In the genomic region with DNA sequence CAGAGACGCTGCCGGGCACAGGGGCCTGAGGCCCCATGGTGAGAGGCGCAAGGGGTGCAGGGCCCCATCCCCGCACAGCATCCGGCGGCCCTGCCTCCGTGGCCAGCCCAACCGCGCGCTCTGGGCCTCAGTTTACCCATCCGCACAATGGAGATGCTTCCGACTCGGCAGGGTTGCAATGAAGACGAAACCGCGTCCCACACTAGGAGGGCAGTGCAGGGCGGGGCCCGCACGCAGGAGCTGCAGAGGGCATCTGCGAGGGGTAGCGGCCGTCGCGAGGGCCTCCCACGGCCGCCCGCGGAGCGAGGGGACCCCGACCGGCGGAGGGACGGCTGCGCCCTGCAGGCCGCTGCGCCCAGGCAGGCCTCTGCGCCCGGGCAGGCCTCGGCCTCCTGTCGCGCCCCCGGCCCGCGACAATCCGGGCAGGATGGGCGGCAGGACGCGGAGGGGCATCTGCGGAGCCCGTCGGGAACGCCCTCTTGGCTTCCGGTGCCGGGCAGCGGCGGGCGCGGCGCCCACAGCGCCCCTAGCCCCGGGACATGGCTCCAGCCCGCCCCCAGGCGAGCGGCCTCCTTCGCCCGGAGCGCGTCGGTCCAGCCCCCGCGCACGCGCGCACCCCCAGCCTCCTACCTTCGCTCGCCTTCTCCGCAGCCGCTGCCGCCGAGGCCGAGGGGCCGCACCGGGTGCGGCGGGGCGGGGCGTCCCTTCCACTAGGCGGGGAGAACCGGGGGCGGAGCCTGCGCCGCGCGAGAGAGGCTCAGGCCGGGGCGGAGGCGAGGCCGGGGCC, we compare ENCODE assay signal across 1 cellular context.
TF ChIP-seq lines count a peak whose summit lies in the region.

No MANE protein-coding gene starts in this region.

TF ChIP-seq in HepG2, 621 proteins besides CTCF, POLR2A, EP300 and RAD21 (continued from another document and continues in another):
- TF ChIP-seq, protein P1, sequence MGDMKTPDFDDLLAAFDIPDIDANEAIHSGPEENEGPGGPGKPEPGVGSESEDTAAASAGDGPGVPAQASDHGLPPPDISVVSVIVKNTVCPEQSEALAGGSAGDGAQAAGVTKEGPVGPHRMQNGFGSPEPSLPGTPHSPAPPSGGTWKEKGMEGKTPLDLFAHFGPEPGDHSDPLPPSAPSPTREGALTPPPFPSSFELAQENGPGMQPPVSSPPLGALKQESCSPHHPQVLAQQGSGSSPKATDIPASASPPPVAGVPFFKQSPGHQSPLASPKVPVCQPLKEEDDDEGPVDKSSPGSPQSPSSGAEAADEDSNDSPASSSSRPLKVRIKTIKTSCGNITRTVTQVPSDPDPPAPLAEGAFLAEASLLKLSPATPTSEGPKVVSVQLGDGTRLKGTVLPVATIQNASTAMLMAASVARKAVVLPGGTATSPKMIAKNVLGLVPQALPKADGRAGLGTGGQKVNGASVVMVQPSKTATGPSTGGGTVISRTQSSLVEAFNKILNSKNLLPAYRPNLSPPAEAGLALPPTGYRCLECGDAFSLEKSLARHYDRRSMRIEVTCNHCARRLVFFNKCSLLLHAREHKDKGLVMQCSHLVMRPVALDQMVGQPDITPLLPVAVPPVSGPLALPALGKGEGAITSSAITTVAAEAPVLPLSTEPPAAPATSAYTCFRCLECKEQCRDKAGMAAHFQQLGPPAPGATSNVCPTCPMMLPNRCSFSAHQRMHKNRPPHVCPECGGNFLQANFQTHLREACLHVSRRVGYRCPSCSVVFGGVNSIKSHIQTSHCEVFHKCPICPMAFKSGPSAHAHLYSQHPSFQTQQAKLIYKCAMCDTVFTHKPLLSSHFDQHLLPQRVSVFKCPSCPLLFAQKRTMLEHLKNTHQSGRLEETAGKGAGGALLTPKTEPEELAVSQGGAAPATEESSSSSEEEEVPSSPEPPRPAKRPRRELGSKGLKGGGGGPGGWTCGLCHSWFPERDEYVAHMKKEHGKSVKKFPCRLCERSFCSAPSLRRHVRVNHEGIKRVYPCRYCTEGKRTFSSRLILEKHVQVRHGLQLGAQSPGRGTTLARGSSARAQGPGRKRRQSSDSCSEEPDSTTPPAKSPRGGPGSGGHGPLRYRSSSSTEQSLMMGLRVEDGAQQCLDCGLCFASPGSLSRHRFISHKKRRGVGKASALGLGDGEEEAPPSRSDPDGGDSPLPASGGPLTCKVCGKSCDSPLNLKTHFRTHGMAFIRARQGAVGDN (CRISPR knock-in tag; IDR thresholded peaks at IDR 0.05) = peak; percentile 81
- 0 out of 2 replicates have a peak, but pooled peaks have one; percentile 6 for TF ChIP-seq GATA4 (IDR thresholded peaks at IDR 0.05; ENCODE audit: borderline replicate concordance, low read depth)
- peak; percentile 79 for TF ChIP-seq ATF7-NPFF (CRISPR knock-in tag; IDR thresholded peaks at IDR 0.05; ENCODE audit: low read depth)
- no peak for TF ChIP-seq BCL6 (CRISPR knock-in tag; IDR thresholded peaks at IDR 0.05)
- TF ChIP-seq, protein P2, sequence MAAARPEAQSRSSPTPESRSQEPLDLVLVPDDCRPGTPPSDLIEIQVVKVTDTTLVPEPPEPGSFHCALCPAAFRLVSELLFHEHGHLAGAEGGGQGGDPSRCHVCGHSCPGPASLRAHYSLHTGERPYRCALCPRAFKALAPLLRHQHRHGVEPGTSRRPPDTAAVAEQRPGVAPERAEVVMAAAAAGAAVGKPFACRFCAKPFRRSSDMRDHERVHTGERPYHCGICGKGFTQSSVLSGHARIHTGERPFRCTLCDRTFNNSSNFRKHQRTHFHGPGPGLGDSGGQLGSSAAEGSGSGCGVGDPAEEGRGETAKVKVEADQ (CRISPR knock-in tag; IDR thresholded peaks at IDR 0.05; ENCODE audit: borderline replicate concordance) = peak; percentile 87; the same call in 1 of the 2 replicates
- TF ChIP-seq ZNF563 (CRISPR knock-in tag; IDR thresholded peaks at IDR 0.05) = peak; percentile 73
- TF ChIP-seq ZNF83 (CRISPR knock-in tag; IDR thresholded peaks at IDR 0.05; ENCODE audit: borderline replicate concordance) = no peak
- TF ChIP-seq, protein P3, sequence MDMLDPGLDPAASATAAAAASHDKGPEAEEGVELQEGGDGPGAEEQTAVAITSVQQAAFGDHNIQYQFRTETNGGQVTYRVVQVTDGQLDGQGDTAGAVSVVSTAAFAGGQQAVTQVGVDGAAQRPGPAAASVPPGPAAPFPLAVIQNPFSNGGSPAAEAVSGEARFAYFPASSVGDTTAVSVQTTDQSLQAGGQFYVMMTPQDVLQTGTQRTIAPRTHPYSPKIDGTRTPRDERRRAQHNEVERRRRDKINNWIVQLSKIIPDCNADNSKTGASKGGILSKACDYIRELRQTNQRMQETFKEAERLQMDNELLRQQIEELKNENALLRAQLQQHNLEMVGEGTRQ (IDR thresholded peaks at IDR 0.05; ENCODE audit: low read depth, low read length) = no peak
- TF ChIP-seq, protein P3 (CRISPR knock-in tag; IDR thresholded peaks at IDR 0.05; ENCODE audit: borderline replicate concordance) = no peak
- no peak for TF ChIP-seq HOXD1 (CRISPR knock-in tag; IDR thresholded peaks at IDR 0.05)
- TF ChIP-seq, protein P4, sequence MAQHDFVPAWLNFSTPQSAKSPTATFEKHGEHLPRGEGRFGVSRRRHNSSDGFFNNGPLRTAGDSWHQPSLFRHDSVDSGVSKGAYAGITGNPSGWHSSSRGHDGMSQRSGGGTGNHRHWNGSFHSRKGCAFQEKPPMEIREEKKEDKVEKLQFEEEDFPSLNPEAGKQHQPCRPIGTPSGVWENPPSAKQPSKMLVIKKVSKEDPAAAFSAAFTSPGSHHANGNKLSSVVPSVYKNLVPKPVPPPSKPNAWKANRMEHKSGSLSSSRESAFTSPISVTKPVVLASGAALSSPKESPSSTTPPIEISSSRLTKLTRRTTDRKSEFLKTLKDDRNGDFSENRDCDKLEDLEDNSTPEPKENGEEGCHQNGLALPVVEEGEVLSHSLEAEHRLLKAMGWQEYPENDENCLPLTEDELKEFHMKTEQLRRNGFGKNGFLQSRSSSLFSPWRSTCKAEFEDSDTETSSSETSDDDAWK (CRISPR knock-in tag; IDR thresholded peaks at IDR 0.05) = no peak
- TF ChIP-seq SUZ12 (IDR thresholded peaks at IDR 0.05; ENCODE audit: low read depth, low read length) = no peak
- TF ChIP-seq, protein P5, sequence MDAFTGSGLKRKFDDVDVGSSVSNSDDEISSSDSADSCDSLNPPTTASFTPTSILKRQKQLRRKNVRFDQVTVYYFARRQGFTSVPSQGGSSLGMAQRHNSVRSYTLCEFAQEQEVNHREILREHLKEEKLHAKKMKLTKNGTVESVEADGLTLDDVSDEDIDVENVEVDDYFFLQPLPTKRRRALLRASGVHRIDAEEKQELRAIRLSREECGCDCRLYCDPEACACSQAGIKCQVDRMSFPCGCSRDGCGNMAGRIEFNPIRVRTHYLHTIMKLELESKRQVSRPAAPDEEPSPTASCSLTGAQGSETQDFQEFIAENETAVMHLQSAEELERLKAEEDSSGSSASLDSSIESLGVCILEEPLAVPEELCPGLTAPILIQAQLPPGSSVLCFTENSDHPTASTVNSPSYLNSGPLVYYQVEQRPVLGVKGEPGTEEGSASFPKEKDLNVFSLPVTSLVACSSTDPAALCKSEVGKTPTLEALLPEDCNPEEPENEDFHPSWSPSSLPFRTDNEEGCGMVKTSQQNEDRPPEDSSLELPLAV (CRISPR knock-in tag; conservative IDR thresholded peaks at IDR 0.05; ENCODE audit: low read depth) = no peak
- TF ChIP-seq SP140L (CRISPR knock-in tag; IDR thresholded peaks at IDR 0.05; ENCODE audit: borderline replicate concordance) = no peak
- peak; percentile 31; the same call in 1 of the 2 replicates for TF ChIP-seq SP5 (CRISPR knock-in tag; IDR thresholded peaks at IDR 0.05; ENCODE audit: borderline replicate concordance, low read depth)
- TF ChIP-seq MED8 (CRISPR knock-in tag; IDR thresholded peaks at IDR 0.05; ENCODE audit: insufficient replicate concordance) = no peak
- no peak for TF ChIP-seq ZNF780A (CRISPR knock-in tag; IDR thresholded peaks at IDR 0.05)
- no peak for TF ChIP-seq ZC3H13 (CRISPR knock-in tag; IDR thresholded peaks at IDR 0.05)
- TF ChIP-seq SOX5 (CRISPR knock-in tag; IDR thresholded peaks at IDR 0.05; ENCODE audit: borderline replicate concordance) = no peak
- no peak for TF ChIP-seq ZNF264 (CRISPR knock-in tag; IDR thresholded peaks at IDR 0.05)
- TF ChIP-seq, protein P6, sequence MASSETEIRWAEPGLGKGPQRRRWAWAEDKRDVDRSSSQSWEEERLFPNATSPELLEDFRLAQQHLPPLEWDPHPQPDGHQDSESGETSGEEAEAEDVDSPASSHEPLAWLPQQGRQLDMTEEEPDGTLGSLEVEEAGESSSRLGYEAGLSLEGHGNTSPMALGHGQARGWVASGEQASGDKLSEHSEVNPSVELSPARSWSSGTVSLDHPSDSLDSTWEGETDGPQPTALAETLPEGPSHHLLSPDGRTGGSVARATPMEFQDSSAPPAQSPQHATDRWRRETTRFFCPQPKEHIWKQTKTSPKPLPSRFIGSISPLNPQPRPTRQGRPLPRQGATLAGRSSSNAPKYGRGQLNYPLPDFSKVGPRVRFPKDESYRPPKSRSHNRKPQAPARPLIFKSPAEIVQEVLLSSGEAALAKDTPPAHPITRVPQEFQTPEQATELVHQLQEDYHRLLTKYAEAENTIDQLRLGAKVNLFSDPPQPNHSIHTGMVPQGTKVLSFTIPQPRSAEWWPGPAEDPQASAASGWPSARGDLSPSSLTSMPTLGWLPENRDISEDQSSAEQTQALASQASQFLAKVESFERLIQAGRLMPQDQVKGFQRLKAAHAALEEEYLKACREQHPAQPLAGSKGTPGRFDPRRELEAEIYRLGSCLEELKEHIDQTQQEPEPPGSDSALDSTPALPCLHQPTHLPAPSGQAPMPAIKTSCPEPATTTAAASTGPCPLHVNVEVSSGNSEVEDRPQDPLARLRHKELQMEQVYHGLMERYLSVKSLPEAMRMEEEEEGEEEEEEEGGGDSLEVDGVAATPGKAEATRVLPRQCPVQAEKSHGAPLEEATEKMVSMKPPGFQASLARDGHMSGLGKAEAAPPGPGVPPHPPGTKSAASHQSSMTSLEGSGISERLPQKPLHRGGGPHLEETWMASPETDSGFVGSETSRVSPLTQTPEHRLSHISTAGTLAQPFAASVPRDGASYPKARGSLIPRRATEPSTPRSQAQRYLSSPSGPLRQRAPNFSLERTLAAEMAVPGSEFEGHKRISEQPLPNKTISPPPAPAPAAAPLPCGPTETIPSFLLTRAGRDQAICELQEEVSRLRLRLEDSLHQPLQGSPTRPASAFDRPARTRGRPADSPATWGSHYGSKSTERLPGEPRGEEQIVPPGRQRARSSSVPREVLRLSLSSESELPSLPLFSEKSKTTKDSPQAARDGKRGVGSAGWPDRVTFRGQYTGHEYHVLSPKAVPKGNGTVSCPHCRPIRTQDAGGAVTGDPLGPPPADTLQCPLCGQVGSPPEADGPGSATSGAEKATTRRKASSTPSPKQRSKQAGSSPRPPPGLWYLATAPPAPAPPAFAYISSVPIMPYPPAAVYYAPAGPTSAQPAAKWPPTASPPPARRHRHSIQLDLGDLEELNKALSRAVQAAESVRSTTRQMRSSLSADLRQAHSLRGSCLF (CRISPR knock-in tag; IDR thresholded peaks at IDR 0.05; ENCODE audit: borderline replicate concordance) = no peak
- TF ChIP-seq POLR2AphosphoS2 (IDR thresholded peaks at IDR 0.05; ENCODE audit: low read depth, low read length) = no peak
- TF ChIP-seq, protein P7, sequence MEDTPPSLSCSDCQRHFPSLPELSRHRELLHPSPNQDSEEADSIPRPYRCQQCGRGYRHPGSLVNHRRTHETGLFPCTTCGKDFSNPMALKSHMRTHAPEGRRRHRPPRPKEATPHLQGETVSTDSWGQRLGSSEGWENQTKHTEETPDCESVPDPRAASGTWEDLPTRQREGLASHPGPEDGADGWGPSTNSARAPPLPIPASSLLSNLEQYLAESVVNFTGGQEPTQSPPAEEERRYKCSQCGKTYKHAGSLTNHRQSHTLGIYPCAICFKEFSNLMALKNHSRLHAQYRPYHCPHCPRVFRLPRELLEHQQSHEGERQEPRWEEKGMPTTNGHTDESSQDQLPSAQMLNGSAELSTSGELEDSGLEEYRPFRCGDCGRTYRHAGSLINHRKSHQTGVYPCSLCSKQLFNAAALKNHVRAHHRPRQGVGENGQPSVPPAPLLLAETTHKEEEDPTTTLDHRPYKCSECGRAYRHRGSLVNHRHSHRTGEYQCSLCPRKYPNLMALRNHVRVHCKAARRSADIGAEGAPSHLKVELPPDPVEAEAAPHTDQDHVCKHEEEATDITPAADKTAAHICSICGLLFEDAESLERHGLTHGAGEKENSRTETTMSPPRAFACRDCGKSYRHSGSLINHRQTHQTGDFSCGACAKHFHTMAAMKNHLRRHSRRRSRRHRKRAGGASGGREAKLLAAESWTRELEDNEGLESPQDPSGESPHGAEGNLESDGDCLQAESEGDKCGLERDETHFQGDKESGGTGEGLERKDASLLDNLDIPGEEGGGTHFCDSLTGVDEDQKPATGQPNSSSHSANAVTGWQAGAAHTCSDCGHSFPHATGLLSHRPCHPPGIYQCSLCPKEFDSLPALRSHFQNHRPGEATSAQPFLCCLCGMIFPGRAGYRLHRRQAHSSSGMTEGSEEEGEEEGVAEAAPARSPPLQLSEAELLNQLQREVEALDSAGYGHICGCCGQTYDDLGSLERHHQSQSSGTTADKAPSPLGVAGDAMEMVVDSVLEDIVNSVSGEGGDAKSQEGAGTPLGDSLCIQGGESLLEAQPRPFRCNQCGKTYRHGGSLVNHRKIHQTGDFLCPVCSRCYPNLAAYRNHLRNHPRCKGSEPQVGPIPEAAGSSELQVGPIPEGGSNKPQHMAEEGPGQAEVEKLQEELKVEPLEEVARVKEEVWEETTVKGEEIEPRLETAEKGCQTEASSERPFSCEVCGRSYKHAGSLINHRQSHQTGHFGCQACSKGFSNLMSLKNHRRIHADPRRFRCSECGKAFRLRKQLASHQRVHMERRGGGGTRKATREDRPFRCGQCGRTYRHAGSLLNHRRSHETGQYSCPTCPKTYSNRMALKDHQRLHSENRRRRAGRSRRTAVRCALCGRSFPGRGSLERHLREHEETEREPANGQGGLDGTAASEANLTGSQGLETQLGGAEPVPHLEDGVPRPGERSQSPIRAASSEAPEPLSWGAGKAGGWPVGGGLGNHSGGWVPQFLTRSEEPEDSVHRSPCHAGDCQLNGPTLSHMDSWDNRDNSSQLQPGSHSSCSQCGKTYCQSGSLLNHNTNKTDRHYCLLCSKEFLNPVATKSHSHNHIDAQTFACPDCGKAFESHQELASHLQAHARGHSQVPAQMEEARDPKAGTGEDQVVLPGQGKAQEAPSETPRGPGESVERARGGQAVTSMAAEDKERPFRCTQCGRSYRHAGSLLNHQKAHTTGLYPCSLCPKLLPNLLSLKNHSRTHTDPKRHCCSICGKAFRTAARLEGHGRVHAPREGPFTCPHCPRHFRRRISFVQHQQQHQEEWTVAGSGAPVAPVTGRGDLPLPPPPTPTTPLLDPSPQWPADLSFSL (CRISPR knock-in tag; IDR thresholded peaks at IDR 0.05) = no peak
- TF ChIP-seq HNF4G (IDR thresholded peaks at IDR 0.05; ENCODE audit: borderline replicate concordance, low read depth, low read length) = peak; percentile 18; the same call in 1 of the 2 replicates
- peak; percentile 49; the same call in 1 of the 2 replicates for TF ChIP-seq HNF4G (CRISPR knock-in tag; IDR thresholded peaks at IDR 0.05; ENCODE audit: borderline replicate concordance, low read depth)
- TF ChIP-seq BHLHE40 (IDR thresholded peaks at IDR 0.05; ENCODE audit: low read length) = 0 out of 2 replicates have a peak, but pooled peaks have one; percentile 15
- TF ChIP-seq HMG20B (CRISPR knock-in tag; conservative IDR thresholded peaks at IDR 0.05) = no peak
- TF ChIP-seq FOXM1 (CRISPR knock-in tag; IDR thresholded peaks at IDR 0.05) = no peak
- no peak for TF ChIP-seq JDP2 (CRISPR knock-in tag; IDR thresholded peaks at IDR 0.05; ENCODE audit: borderline replicate concordance)
- TF ChIP-seq ZNF768 (CRISPR knock-in tag; IDR thresholded peaks at IDR 0.05) = 0 out of 2 replicates have a peak, but pooled peaks have one; percentile 13
- TF ChIP-seq ZMYM4 (CRISPR knock-in tag; IDR thresholded peaks at IDR 0.05) = peak; percentile 59; the same call in 1 of the 2 replicates
- no peak for TF ChIP-seq ZNF326 (CRISPR knock-in tag; IDR thresholded peaks at IDR 0.05; ENCODE audit: borderline replicate concordance)
